1 cellular context compared by ENCODE assay signal in genomic region chr1:236489710-236490377, GRCh38.
TF ChIP-seq lines count a peak whose summit lies in the region.

No MANE protein-coding gene starts in this region.

TF ChIP-seq in HEK293, 187 proteins besides CTCF, POLR2A, EP300 and RAD21 (continued from another document):
- no peak for TF ChIP-seq PRDM2 (tag by site-specific recombination; IDR thresholded peaks at IDR 0.05; ENCODE audit: borderline replicate concordance)
- 0 out of 2 replicates have a peak, but pooled peaks have one; percentile 38 for TF ChIP-seq REPIN1 (tag by site-specific recombination; IDR thresholded peaks at IDR 0.05; ENCODE audit: low read depth)
- TF ChIP-seq ZNF580 (tag by site-specific recombination; IDR thresholded peaks at IDR 0.05): 0 out of 2 replicates have a peak, but pooled peaks have one; percentile 29
